In genomic region chr17:81264640-81265039, GRCh38 we compare ENCODE assay signal across 28 cellular contexts.
"Had no signal": no experiment of that assay in that cellular context is flagged by ENCODE, and none has a peak within 500 bp of the region (broad histone marks: within the 10 kb centered on the region; RNA-seq: fewer than 3 reads in every experiment).

No MANE protein-coding gene starts in this region.

- H3K4me3 ChIP-seq: coronary artery, dorsolateral prefrontal cortex, esophagus squamous epithelium, gastrocnemius medialis, heart right ventricle, left ventricle myocardium inferior, lower lobe of right lung, mucosa of descending colon had no signal

- H3K27me3 Mint-ChIP-seq: naive B cell had no signal

- H3K27ac ChIP-seq: coronary artery, dorsolateral prefrontal cortex, epithelial cell of prostate, esophagus squamous epithelium, gastrocnemius medialis, heart right ventricle, left ventricle myocardium inferior, lower lobe of right lung had no signal

- H3K4me1 Mint-ChIP-seq: mesothelial cell of epicardium had no signal

- H3K27me3 ChIP-seq: dorsolateral prefrontal cortex, esophagus squamous epithelium, gastrocnemius medialis, heart right ventricle had no signal

- H3K4me3 Mint-ChIP-seq: immature natural killer cell, mesothelial cell of epicardium, naive B cell had no signal

- ATAC-seq: esophagus mucosa, gastrocnemius medialis, heart right ventricle, left colon, left lobe of liver, lower lobe of right lung, mucosa of descending colon had no signal

- H3K27ac Mint-ChIP-seq: immature natural killer cell, mesothelial cell of epicardium, naive B cell had no signal

- H3K9me3 ChIP-seq: esophagus squamous epithelium, gastrocnemius medialis, heart right ventricle, left ventricle myocardium inferior, lower lobe of right lung, mucosa of descending colon had no signal

- H3K4me1 ChIP-seq: esophagus squamous epithelium, gastrocnemius medialis, left ventricle myocardium inferior, lower lobe of right lung had no signal

- H3K9me3 Mint-ChIP-seq: immature natural killer cell, mesothelial cell of epicardium, naive B cell had no signal

- DNase-seq: dermis blood vessel endothelial cell; dorsolateral prefrontal cortex; effector CD4-positive, alpha-beta T cell; effector memory CD4-positive, alpha-beta T cell; erythroblast; esophagus squamous epithelium; foreskin fibroblast; foreskin melanocyte; gastrocnemius medialis; glutamatergic neuron; head of caudate nucleus; heart right ventricle; hippocampal formation; immature natural killer cell; islet precursor cell; kidney; kidney glomerular epithelial cell; left colon; left ventricle myocardium inferior; lower lobe of right lung; mesenchymal stem cell; mucosa of descending colon; naive B cell had no signal
